15 cellular contexts compared by ENCODE assay signal in the genomic region with DNA sequence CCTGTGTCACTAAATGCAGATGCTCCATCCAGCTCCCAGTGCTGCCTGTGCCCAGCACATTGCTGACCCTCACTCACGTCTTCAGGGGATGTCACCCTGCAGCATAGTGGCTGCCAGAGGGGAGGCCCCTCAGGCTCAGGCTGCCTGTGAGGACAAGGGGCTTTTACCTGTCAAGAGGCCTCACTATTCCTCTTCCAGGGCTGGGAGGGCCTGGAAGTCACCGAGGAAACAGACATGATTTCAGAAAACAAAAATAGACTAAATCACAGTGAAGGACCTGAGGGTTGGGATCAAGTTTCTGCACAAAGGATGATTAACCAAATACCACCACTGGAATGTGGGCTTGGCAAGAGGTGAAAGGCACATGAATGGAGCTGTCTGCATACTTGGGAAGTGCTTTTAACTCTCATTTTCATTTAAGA.
DNase-seq lines count a peak whose midpoint lies in the region; ATAC-seq and TF ChIP-seq lines count a peak whose summit lies in the region.
"Had no signal": no experiment of that assay in that cellular context is flagged by ENCODE, and none has a peak within 500 bp of the region (broad histone marks: within the 10 kb centered on the region; RNA-seq: fewer than 3 reads in every experiment).

No MANE protein-coding gene starts in this region.

- H3K27me3 Mint-ChIP-seq in H9 (ENCODE audit: low read depth) = peaks cover 2% of the 10 kb centered on the region; the same call in 1 of the 2 replicates
- no peaks in the 10 kb centered on the region for H3K27me3 Mint-ChIP-seq in activated CD8-positive, alpha-beta memory T cell treated with anti-CD3 and anti-CD28 coated beads, Interleukin-2, amount 10 ng/mL, durations not matched to agents 7 days and 5 days
- H3K27me3 Mint-ChIP-seq: CD4-positive, CD25-positive, alpha-beta regulatory T cell had no signal

- no peak for TF ChIP-seq CTCF in H9 (conservative IDR thresholded peaks at IDR 0.05)
- TF ChIP-seq CTCF in RWPE1 (conservative IDR thresholded peaks at IDR 0.05; ENCODE audit: low read depth) = no peak

- peaks cover 10% of the 10 kb centered on the region; the same call in 1 of the 2 replicates for H3K4me1 ChIP-seq in H9 (ENCODE audit: insufficient read depth, low read length)
- H3K4me1 ChIP-seq in iPS-20b (ENCODE audit: insufficient read depth, low read length) = peaks cover 14% of the 10 kb centered on the region
- H3K4me1 ChIP-seq: HAP-1 had no signal

- no peak overlapping the region for H2BK120ac ChIP-seq in H9 (ENCODE audit: low read depth, low read length, poor library complexity, severe bottlenecking)

- no peak overlapping the region for H3K4me2 ChIP-seq in H9 (ENCODE audit: insufficient read depth, insufficient read length, low read length)
- H3K4me2 ChIP-seq: KMS-11 had no signal

- H3K79me2 ChIP-seq in H9 (ENCODE audit: insufficient read depth, low read length) = no peaks in the 10 kb centered on the region

- H3K4me3 Mint-ChIP-seq in H9 = no peak overlapping the region
- H3K4me3 Mint-ChIP-seq in activated CD8-positive, alpha-beta memory T cell treated with anti-CD3 and anti-CD28 coated beads, Interleukin-2, amount 10 ng/mL, durations not matched to agents 7 days and 5 days = no peak overlapping the region
- H3K4me3 Mint-ChIP-seq: CD4-positive, CD25-positive, alpha-beta regulatory T cell; natural killer cell had no signal

- no peak overlapping the region for H3K14ac ChIP-seq in H9 (ENCODE audit: insufficient read depth, low read length)

- H3K27me3 ChIP-seq in H9 (ENCODE audit: insufficient read depth, low read length) = no peaks in the 10 kb centered on the region
- H3K27me3 ChIP-seq in iPS-20b (ENCODE audit: insufficient read depth, low read length) = no peaks in the 10 kb centered on the region

- no peak overlapping the region for H2BK15ac ChIP-seq in H9 (ENCODE audit: low read depth, low read length)

- no peak overlapping the region for H4K5ac ChIP-seq in H9 (ENCODE audit: insufficient read length, low read depth, low read length)

- H4K20me1 ChIP-seq in H9 (ENCODE audit: control insufficient read depth, insufficient read depth, insufficient read length) = no peaks in the 10 kb centered on the region

- H3K9me3 ChIP-seq in H9 (ENCODE audit: control insufficient read depth, low read depth, low read length) (no peaks in the 10 kb centered on the region), iPS-20b (ENCODE audit: insufficient read depth, low read depth, low read length) (no peaks in the 10 kb centered on the region)
- H3K9me3 ChIP-seq: HAP-1 had no signal

- CTCF ChIA-PET in RWPE1 (lab: Yijun Ruan, JAX) = interaction anchor here (0.7 kb wide), 1 partner anchor 13 kb away, joined by 3 read pairs; no protein-coding TSS in a partner anchor
- CTCF ChIA-PET in activated CD8-positive, alpha-beta memory T cell treated with anti-CD3 and anti-CD28 coated beads, Interleukin-2, amount 10 ng/mL, durations not matched to agents 7 days and 5 days (lab: Charles Lee) = no interaction called here

- no peak overlapping the region for H3K4ac ChIP-seq in H9 (ENCODE audit: low read depth, low read length)

- no peak for ATAC-seq in activated CD8-positive, alpha-beta memory T cell treated with anti-CD3 and anti-CD28 coated beads, Interleukin-2, amount 10 ng/mL, durations not matched to agents 7 days and 5 days
- no peak for ATAC-seq in GM18505 (IDR thresholded peaks at IDR 0.05; ENCODE audit: unreplicated experiment)
- ATAC-seq: natural killer cell had no signal

- no peak overlapping the region for H3K56ac ChIP-seq in H9 (ENCODE audit: insufficient read length, low read depth, low read length)

- H3K27ac ChIP-seq in H9 (ENCODE audit: insufficient read length, low read depth, low read length) = no peak overlapping the region
- H3K27ac ChIP-seq in RWPE1 = peak overlapping the region; percentile 90
- H3K27ac ChIP-seq in iPS-20b (ENCODE audit: low read length) = peak overlapping the region; percentile 22
- H3K27ac ChIP-seq: KMS-11 had no signal

- H3K36me3 ChIP-seq in iPS-20b (ENCODE audit: insufficient read depth, low read depth, low read length) = no peaks in the 10 kb centered on the region
- H3K36me3 ChIP-seq: HAP-1 had no signal

- no peaks in the 10 kb centered on the region for H3K79me1 ChIP-seq in H9 (ENCODE audit: insufficient read depth, low read depth, low read length, poor library complexity, severe bottlenecking)

- no peak overlapping the region for H2BK12ac ChIP-seq in H9 (ENCODE audit: insufficient read length, low read depth, low read length)

- no peaks in the 10 kb centered on the region for H3K23me2 ChIP-seq in H9 (ENCODE audit: insufficient read length, low read depth, low read length, poor library complexity, severe bottlenecking)

- DNase-seq in H9 = peak; percentile 34
- DNase-seq in RWPE1 (ENCODE audit: low spot score) = peak; percentile 87
- DNase-seq in renal cortical epithelial cell (ENCODE audit: low read depth) = peak; percentile 99
- DNase-seq in KBM-7 = no peak
- DNase-seq in activated CD8-positive, alpha-beta memory T cell treated with anti-CD3 and anti-CD28 coated beads, Interleukin-2, amount 10 ng/mL, durations not matched to agents 7 days and 5 days = no peak
- DNase-seq in NCI-H2227 (lab: John Stamatoyannopoulos, UW; ENCODE audit: unreplicated experiment) = no peak
- DNase-seq: activated CD8-positive, alpha-beta memory T cell treated with anti-CD3 and anti-CD28 coated beads, Interleukin-2, amount 50 U/mL, for 48 hours; CD4-positive, CD25-positive, alpha-beta regulatory T cell; natural killer cell; NCI-H226; SHP77 had no signal

- H2BK20ac ChIP-seq in H9 (ENCODE audit: low read depth, low read length, poor library complexity, severe bottlenecking) = no peak overlapping the region

- no peak for TF ChIP-seq POLR2A in GM18505 (IDR thresholded peaks at IDR 0.05; ENCODE audit: borderline replicate concordance, extremely low read depth, insufficient read depth, insufficient read length)

- no peak overlapping the region for H4K8ac ChIP-seq in H9 (replicated peaks; ENCODE audit: insufficient read length, low read depth, low read length)

- no CpG with 5 or more reads among the region's 2 CpGs for WGBS in H9 (ENCODE audit: extremely low coverage, insufficient read length, low lambda C conversion rate)

- no peak overlapping the region for H2AK5ac ChIP-seq in H9 (ENCODE audit: insufficient read length, low read length)

- POLR2A ChIA-PET in RWPE1 (lab: Yijun Ruan, JAX; ENCODE audit: low non-redundant PET) = no interaction called here

- no peak overlapping the region for H4K91ac ChIP-seq in H9 (ENCODE audit: insufficient read length, low read depth, low read length)

- no peak overlapping the region for H3K9ac ChIP-seq in H9 (ENCODE audit: extremely low read depth, insufficient read length, low read length)
- 0 out of 2 replicates have a peak overlapping the region, but pooled peaks have one; percentile 5 for H3K9ac ChIP-seq in iPS-20b (ENCODE audit: low read depth, low read length)
- H3K9ac ChIP-seq: KMS-11 had no signal

- peaks cover 12 to 13% of the 10 kb centered on the region in 2 experiments for H3K4me1 Mint-ChIP-seq in H9
- H3K4me1 Mint-ChIP-seq in activated CD8-positive, alpha-beta memory T cell treated with anti-CD3 and anti-CD28 coated beads, Interleukin-2, amount 10 ng/mL, durations not matched to agents 7 days and 5 days = no peaks in the 10 kb centered on the region
- H3K4me1 Mint-ChIP-seq: CD4-positive, CD25-positive, alpha-beta regulatory T cell; natural killer cell had no signal

- no peaks in the 10 kb centered on the region for H3K36me3 Mint-ChIP-seq in H9 (ENCODE audit: insufficient read depth in 1 of 3, low read depth in 3 of 3)
- no peaks in the 10 kb centered on the region for H3K36me3 Mint-ChIP-seq in activated CD8-positive, alpha-beta memory T cell treated with anti-CD3 and anti-CD28 coated beads, Interleukin-2, amount 10 ng/mL, durations not matched to agents 7 days and 5 days
- H3K36me3 Mint-ChIP-seq: natural killer cell had no signal

- H3K18ac ChIP-seq in H9 (ENCODE audit: insufficient read length, low read depth, low read length) = peak overlapping the region; percentile 78

- H3K9me3 Mint-ChIP-seq in H9 = no peaks in the 10 kb centered on the region
- H3K9me3 Mint-ChIP-seq in activated CD8-positive, alpha-beta memory T cell treated with anti-CD3 and anti-CD28 coated beads, Interleukin-2, amount 10 ng/mL, durations not matched to agents 7 days and 5 days (ENCODE audit: low read depth) = peaks cover 4% of the 10 kb centered on the region

- H3K27ac Mint-ChIP-seq in H9 = peak overlapping the region in 1 of 3 experiments; percentile 79; a peak in 3 of 7 replicates
- H3K27ac Mint-ChIP-seq in activated CD8-positive, alpha-beta memory T cell treated with anti-CD3 and anti-CD28 coated beads, Interleukin-2, amount 10 ng/mL, durations not matched to agents 7 days and 5 days = no peak overlapping the region
- H3K27ac Mint-ChIP-seq: natural killer cell had no signal

- no peak overlapping the region for H3K23ac ChIP-seq in H9 (ENCODE audit: insufficient read length, low read depth, low read length)

- H3T11ph ChIP-seq in H9 (ENCODE audit: low read length) = no peak overlapping the region

- in situ Hi-C loops in KBM-7 (cut with MboI; ENCODE audit: low pct_unique_long_range_greater_than_20kb, low sequenced_read_pairs) = no loop called here

- no peak overlapping the region for H2BK5ac ChIP-seq in H9 (ENCODE audit: insufficient read length, low read length)

- H3K4me3 ChIP-seq in iPS-20b (ENCODE audit: low read length) = no peak overlapping the region
- H3K4me3 ChIP-seq: HAP-1 had no signal

- no peak overlapping the region for H2AFZ ChIP-seq in H9 (ENCODE audit: low read length)

Comparison
In these comparisons a context has a peak if more than half of its experiments do, and no peak if none do; other contexts are left out.
1. DNase-seq: peak in H9 (single experiment), RWPE1 (single experiment) and renal cortical epithelial cell (single experiment); none in KBM-7 (single experiment), activated CD8-positive, alpha-beta memory T cell treated with anti-CD3 and anti-CD28 coated beads, Interleukin-2, amount 10 ng/mL, durations not matched to agents 7 days and 5 days (single experiment) and NCI-H2227 (single experiment).